In genomic region chr3:129025108-129025507, GRCh38 we compare ENCODE assay signal across 18 cellular contexts. TPM values are rescaled to one million over a fixed set of nuclear protein-coding genes. Genes with fewer than 3 reads are reported as not detected.
A peak's percentile ranks its signal among the peaks of the same experiment; 100 is the strongest.
DNase-seq lines count a peak whose midpoint lies in the region; ATAC-seq lines count a peak whose summit lies in the region.
"Had no signal": no experiment of that assay in that cellular context is flagged by ENCODE, and none has a peak within 500 bp of the region (broad histone marks: within the 10 kb centered on the region; RNA-seq: fewer than 3 reads in every experiment).

No MANE protein-coding gene starts in this region.

- no peaks in the 10 kb centered on the region for H3K9me3 Mint-ChIP-seq in T-helper 1 cell treated with Interleukin-12 subunit alpha and Interleukin-12 subunit beta and Interleukin-4 antibody, amounts not matched to agents 30 μg/mL and 1 μg/mL, for 36 hours
- no peaks in the 10 kb centered on the region for H3K9me3 Mint-ChIP-seq in central memory CD8-positive, alpha-beta T cell

- no peak for DNase-seq in T-helper 1 cell
- DNase-seq in central memory CD8-positive, alpha-beta T cell (ENCODE audit: low spot score in 2 of 2), result no peak
- no peak for DNase-seq in GM19238 (ENCODE audit: insufficient read length, low spot score)
- DNase-seq in ecto neural progenitor cell (ENCODE audit: low spot score), result no peak
- DNase-seq: activated T-cell treated with anti-CD3 and anti-CD28 coated beads, Interleukin-2, amount 50 U/mL, for 48 hours; amniotic stem cell; islet precursor cell; NCI-H1436 treated with DMSO at 0.1 percent for 48 hours; NCI-H226; SIG-M5 had no signal

- H3K27ac ChIP-seq in mucosa of rectum (ENCODE audit: low read depth in 2 of 2, low read length in 2 of 2), result peak overlapping the region; percentile 52 to 58
- peak overlapping the region; percentile 1 for H3K27ac ChIP-seq in skeletal muscle tissue (ENCODE audit: low read depth, low read length)
- H3K27ac ChIP-seq: 22Rv1, C4-2B had no signal

- H3K4me3 Mint-ChIP-seq in T-helper 1 cell treated with Interleukin-12 subunit alpha and Interleukin-12 subunit beta and Interleukin-4 antibody, amounts not matched to agents 30 μg/mL and 1 μg/mL, for 36 hours, result no peak overlapping the region
- peak overlapping the region; percentile 14 for H3K4me3 Mint-ChIP-seq in central memory CD8-positive, alpha-beta T cell

- peaks cover 7% of the 10 kb centered on the region for H3K4me1 Mint-ChIP-seq in T-helper 1 cell treated with Interleukin-12 subunit alpha and Interleukin-12 subunit beta and Interleukin-4 antibody, amounts not matched to agents 30 μg/mL and 1 μg/mL, for 36 hours (ENCODE audit: low read depth)
- H3K4me1 Mint-ChIP-seq in central memory CD8-positive, alpha-beta T cell, result peaks cover 22% of the 10 kb centered on the region

- no peaks in the 10 kb centered on the region for H3K36me3 Mint-ChIP-seq in T-helper 1 cell treated with Interleukin-12 subunit alpha and Interleukin-12 subunit beta and Interleukin-4 antibody, amounts not matched to agents 30 μg/mL and 1 μg/mL, for 36 hours (ENCODE audit: low read depth)
- peaks cover 4% of the 10 kb centered on the region for H3K36me3 Mint-ChIP-seq in central memory CD8-positive, alpha-beta T cell (ENCODE audit: insufficient read depth)

- peaks cover 5% of the 10 kb centered on the region for H3K27me3 Mint-ChIP-seq in T-helper 1 cell treated with Interleukin-12 subunit alpha and Interleukin-12 subunit beta and Interleukin-4 antibody, amounts not matched to agents 30 μg/mL and 1 μg/mL, for 36 hours (ENCODE audit: low read depth)
- H3K27me3 Mint-ChIP-seq in central memory CD8-positive, alpha-beta T cell, result no peaks in the 10 kb centered on the region

- peaks cover 11 to 13% of the 10 kb centered on the region in 2 donors for H3K4me1 ChIP-seq in mucosa of rectum (ENCODE audit: control insufficient read depth in 2 of 2, insufficient read depth in 2 of 2, low read length in 2 of 2)
- H3K4me1 ChIP-seq in skeletal muscle tissue (ENCODE audit: control insufficient read depth in 3 of 3, insufficient read depth in 3 of 3, low read length in 3 of 3), result peaks cover 19 to 30% (median 28%) of the 10 kb centered on the region in 3 donors

- ATAC-seq in central memory CD8-positive, alpha-beta T cell (replicated peaks; ENCODE audit: extremely low read depth, poor library complexity, severe bottlenecking), result no peak
- no peak for ATAC-seq in GM19395 (IDR thresholded peaks at IDR 0.05; ENCODE audit: unreplicated experiment)

- H3K4me3 ChIP-seq in mucosa of rectum (ENCODE audit: low read length in 2 of 2) (no peak overlapping the region), skeletal muscle tissue (ENCODE audit: low read length in 3 of 3) (peak overlapping the region in 1 of 3 donors; percentile 44)
- H3K4me3 ChIP-seq: testis had no signal

- no peaks in the 10 kb centered on the region for H3K27me3 ChIP-seq in mucosa of rectum (ENCODE audit: control insufficient read depth in 2 of 2, insufficient read depth in 2 of 2, low read length in 2 of 2)
- peaks cover 0 to 3% (median 0%) of the 10 kb centered on the region in 3 donors for H3K27me3 ChIP-seq in skeletal muscle tissue (ENCODE audit: control insufficient read depth in 3 of 3, insufficient read depth in 3 of 3, low read length in 3 of 3)
- H3K27me3 ChIP-seq: testis had no signal

- H3K36me3 ChIP-seq in mucosa of rectum (ENCODE audit: control insufficient read depth in 2 of 2, insufficient read depth in 2 of 2, low read length in 2 of 2) (no peaks in the 10 kb centered on the region), skeletal muscle tissue (ENCODE audit: control insufficient read depth in 3 of 3, insufficient read depth in 3 of 3, low read length in 3 of 3) (no peaks in the 10 kb centered on the region)

- no peaks in the 10 kb centered on the region for H3K9me3 ChIP-seq in mucosa of rectum (ENCODE audit: control insufficient read depth in 2 of 2, low read length in 2 of 2)
- H3K9me3 ChIP-seq in skeletal muscle tissue (ENCODE audit: control insufficient read depth in 3 of 3, low read length in 3 of 3), result no peaks in the 10 kb centered on the region
- H3K9me3 ChIP-seq: testis had no signal

- H3K27ac Mint-ChIP-seq in T-helper 1 cell treated with Interleukin-12 subunit alpha and Interleukin-12 subunit beta and Interleukin-4 antibody, amounts not matched to agents 30 μg/mL and 1 μg/mL, for 36 hours, result peak overlapping the region; percentile 17
- no peak overlapping the region for H3K27ac Mint-ChIP-seq in central memory CD8-positive, alpha-beta T cell (ENCODE audit: low read depth)

- peak overlapping the region in 1 of 2 donors; percentile 4 for H3K9ac ChIP-seq in mucosa of rectum (ENCODE audit: low read depth in 1 of 2, low read length in 2 of 2)
- H3K9ac ChIP-seq in skeletal muscle tissue (ENCODE audit: low read depth in 1 of 3, low read length in 3 of 3), result peak overlapping the region in 1 of 3 donors; percentile 25

RNA-seq across cellular contexts. Expression of gene EFCC1, which starts 24.0 kb away (rescaled TPM):
- 1.0 TPM for total RNA-seq in skeletal muscle tissue

RNA-seq across cellular contexts. Expression of gene CFAP92, which starts 31.2 kb away (rescaled TPM):
- total RNA-seq in skeletal muscle tissue, result 1.6 TPM

RNA-seq across cellular contexts. Expression of gene GP9, which starts 35.5 kb away (rescaled TPM):
- not detected for total RNA-seq in skeletal muscle tissue
- total RNA-seq: cerebellum had no signal
